12 cellular contexts compared by ENCODE assay signal in genomic region chr1:30756206-30756544, GRCh38. TPM values are rescaled to one million over a fixed set of nuclear protein-coding genes. Genes with fewer than 3 reads are reported as not detected.
A peak's percentile ranks its signal among the peaks of the same experiment; 100 is the strongest.
DNase-seq lines count a peak whose midpoint lies in the region; ATAC-seq and TF ChIP-seq lines count a peak whose summit lies in the region.
"Had no signal": no experiment of that assay in that cellular context is flagged by ENCODE, and none has a peak within 500 bp of the region (broad histone marks: within the 10 kb centered on the region; RNA-seq: fewer than 3 reads in every experiment).

No MANE protein-coding gene starts in this region.

- H3K4me1 ChIP-seq in PC-9 (replicated peaks; ENCODE audit: insufficient read depth), result peaks cover 69% of the 10 kb centered on the region
- H3K4me1 ChIP-seq in spleen, result peaks cover 64 to 97% (median 92%) of the 10 kb centered on the region in 6 donors
- H3K4me1 ChIP-seq: uterus had no signal

- 18 to 33% (median 29%) methylated on average over 4 of the region's 4 CpGs for WGBS in spleen, 5 donors

- H3K36me3 Mint-ChIP-seq in T-helper 1 cell treated with Interleukin-12 subunit alpha and Interleukin-12 subunit beta and Interleukin-4 antibody, amounts not matched to agents 30 μg/mL and 1 μg/mL, for 36 hours (ENCODE audit: low read depth), result peaks cover 30% of the 10 kb centered on the region

- H3K27me3 ChIP-seq in PC-9 (ENCODE audit: insufficient read depth, low read depth), result no peaks in the 10 kb centered on the region
- no peaks in the 10 kb centered on the region for H3K27me3 ChIP-seq in spleen (replicated peaks in 1 of 7)
- H3K27me3 ChIP-seq: uterus had no signal

- no peak for TF ChIP-seq POLR2A in spleen (IDR thresholded peaks at IDR 0.05)

- no peak overlapping the region for H3K4me3 ChIP-seq in PC-9
- H3K4me3 ChIP-seq in spleen, result peak overlapping the region; percentile 42 to 80 (median 72)
- H3K4me3 ChIP-seq: uterus had no signal

- H3K27ac ChIP-seq in PC-9, result peak overlapping the region; percentile 75
- H3K27ac ChIP-seq in epithelial cell of prostate, result peak overlapping the region; percentile 46
- H3K27ac ChIP-seq in spleen, result peak overlapping the region; percentile 88 to 99 (median 96)

- no peak for ATAC-seq in GM18517 (IDR thresholded peaks at IDR 0.05; ENCODE audit: unreplicated experiment)
- no peak for ATAC-seq in HG03342 (IDR thresholded peaks at IDR 0.05; ENCODE audit: unreplicated experiment)

- no peaks in the 10 kb centered on the region for H3K36me3 ChIP-seq in PC-9 (ENCODE audit: low read depth)
- peaks cover 0 to 35% (median 3%) of the 10 kb centered on the region in 6 donors for H3K36me3 ChIP-seq in spleen
- H3K36me3 ChIP-seq: uterus had no signal

- H3K4me3 Mint-ChIP-seq in T-helper 1 cell treated with Interleukin-12 subunit alpha and Interleukin-12 subunit beta and Interleukin-4 antibody, amounts not matched to agents 30 μg/mL and 1 μg/mL, for 36 hours, result peak overlapping the region; percentile 94

- peaks cover 36% of the 10 kb centered on the region for H3F3A ChIP-seq in PC-9 (ENCODE audit: insufficient read depth, low read depth)

- H3K9me3 ChIP-seq in PC-9 (ENCODE audit: insufficient read depth, low read depth) (no peaks in the 10 kb centered on the region), spleen (no peaks in the 10 kb centered on the region)
- H3K9me3 ChIP-seq: uterus had no signal

- H4K20me1 ChIP-seq in PC-9 (ENCODE audit: insufficient read depth), result no peaks in the 10 kb centered on the region

- DNase-seq in T-helper 1 cell (no peak), PC-9 (no peak), epithelial cell of prostate (ENCODE audit: low read depth, low spot score) (no peak), spleen (peak; percentile 67), hippocampal formation (lab: John Stamatoyannopoulos, UW) (no peak)
- DNase-seq: NCI-H524 treated with DMSO at 0.1 percent for 48 hours, uterus had no signal

- peak overlapping the region; percentile 69 for H3K4me2 ChIP-seq in PC-9

- CTCF ChIA-PET in PC-9 (lab: Charles Lee), result no interaction called here

- H3K27me3 Mint-ChIP-seq in T-helper 1 cell treated with Interleukin-12 subunit alpha and Interleukin-12 subunit beta and Interleukin-4 antibody, amounts not matched to agents 30 μg/mL and 1 μg/mL, for 36 hours (ENCODE audit: low read depth), result no peaks in the 10 kb centered on the region

- no TSS peak for BruUV-seq in PC-9 (replicated peaks; lab: Mats Ljungman, UMichigan)

- intact Hi-C loops in PC-9 (cut with micrococcal nuclease; ENCODE audit: unreplicated experiment) (loop anchor here (2.0 kb wide), 1 partner anchor 37 kb away; no protein-coding TSS in a partner anchor), spleen (cut with DNase I; ENCODE audit: low total_unique reads) (no loop called here)

- no peaks in the 10 kb centered on the region for H3K79me2 ChIP-seq in PC-9 (ENCODE audit: low read depth)

- H3K27ac Mint-ChIP-seq in T-helper 1 cell treated with Interleukin-12 subunit alpha and Interleukin-12 subunit beta and Interleukin-4 antibody, amounts not matched to agents 30 μg/mL and 1 μg/mL, for 36 hours, result peak overlapping the region; percentile 92

- no peaks in the 10 kb centered on the region for H3K9me3 Mint-ChIP-seq in T-helper 1 cell treated with Interleukin-12 subunit alpha and Interleukin-12 subunit beta and Interleukin-4 antibody, amounts not matched to agents 30 μg/mL and 1 μg/mL, for 36 hours

- peaks cover 69% of the 10 kb centered on the region for H3K4me1 Mint-ChIP-seq in T-helper 1 cell treated with Interleukin-12 subunit alpha and Interleukin-12 subunit beta and Interleukin-4 antibody, amounts not matched to agents 30 μg/mL and 1 μg/mL, for 36 hours (ENCODE audit: low read depth)

- H2AFZ ChIP-seq in PC-9, result no peak overlapping the region

- POLR2A ChIA-PET in PC-9 (lab: Charles Lee; ENCODE audit: unreplicated experiment), result no interaction called here

- TF ChIP-seq CTCF in PC-9 (conservative IDR thresholded peaks at IDR 0.05) (no peak), spleen (IDR thresholded peaks at IDR 0.05 in 8 of 11, conservative IDR thresholded peaks at IDR 0.05 in 3 of 11) (no peak)

- H3K9me2 ChIP-seq in PC-9 (ENCODE audit: insufficient read depth), result no peaks in the 10 kb centered on the region

RNA-seq across cellular contexts. Expression of gene LAPTM5, which starts 1.4 kb away (rescaled TPM):
- total RNA-seq in PC-9 (2021) (4.0 and 5.0 TPM in 2 replicates), spleen (100 to 1,000 TPM; 473 to 747 (median 586) TPM)
- polyA plus RNA-seq in spleen, result 100 to 1,000 TPM; 419 to 691 (median 502) TPM
- total RNA-seq: A172 had no signal

RNA-seq across cellular contexts. Expression of gene MATN1, which starts 32.8 kb away (rescaled TPM):
- total RNA-seq in PC-9 (2021) (0.37 and 0.50 TPM in 2 replicates), spleen (1 to 10 TPM in 1 of 7 donors, under 1 TPM in 5, not detected in 1; 0.30 to 1.1 (median 0.69) TPM)
- under 1 TPM; 0.04 to 0.08 (median 0.06) TPM for polyA plus RNA-seq in spleen
- total RNA-seq: A172, lower leg skin had no signal

Comparison
In these comparisons a context has a peak if more than half of its experiments do, and no peak if none do; other contexts are left out.
1. H3K27ac ChIP-seq: peak in every context shown above with its lines; median percentile 96 in spleen; 75 in PC-9; 46 in epithelial cell of prostate.
2. RNA of gene LAPTM5, which starts 1.4 kb away (total RNA-seq): 473 to 747 TPM in spleen; 4.0 to 5.0 TPM in PC-9; every median in the first group is over 10 times any median in the second.